ENCODE assay signal across 8 cellular contexts in genomic region chr10:131786756-131787605, GRCh38.
DNase-seq lines count a peak whose midpoint lies in the region; ATAC-seq, FAIRE-seq and TF ChIP-seq lines count a peak whose summit lies in the region.

No MANE protein-coding gene starts in this region.

- H3K4me3 Mint-ChIP-seq in natural killer cell (no peak overlapping the region), brain (no peak overlapping the region)
- H3K4me3 Mint-ChIP-seq in natural killer cell treated with Interleukin-12 subunit alpha and Interleukin-12 subunit beta and Interleukin-15 and Interleukin-18, amount 100 ng/mL, for 72 hours, result no peak overlapping the region

- intact Hi-C loops in natural killer cell (cut with micrococcal nuclease), result no loop called here

- no peaks in the 10 kb centered on the region for H3K36me3 ChIP-seq in lung (ENCODE audit: control insufficient read depth in 2 of 2, insufficient read depth in 2 of 2, low read length in 2 of 2)

- H3K27me3 Mint-ChIP-seq in natural killer cell (ENCODE audit: low read depth in 2 of 2) (peaks cover 5 to 16% of the 10 kb centered on the region in 2 donors), brain (peaks cover 15% of the 10 kb centered on the region)
- H3K27me3 Mint-ChIP-seq in natural killer cell treated with Interleukin-12 subunit alpha and Interleukin-12 subunit beta and Interleukin-15 and Interleukin-18, amount 100 ng/mL, for 72 hours, result peaks cover 14 to 27% of the 10 kb centered on the region in 2 donors

- H3K9me3 ChIP-seq in lung (ENCODE audit: control insufficient read depth in 2 of 2, insufficient read depth in 1 of 2, low read length in 1 of 2), result peaks cover 0 to 7% of the 10 kb centered on the region in 2 donors

- no peak overlapping the region for H3K4me3 ChIP-seq in lung

- H3K4me1 Mint-ChIP-seq in natural killer cell (no peaks in the 10 kb centered on the region), brain (peaks cover 7% of the 10 kb centered on the region)
- H3K4me1 Mint-ChIP-seq in natural killer cell treated with Interleukin-12 subunit alpha and Interleukin-12 subunit beta and Interleukin-15 and Interleukin-18, amount 100 ng/mL, for 72 hours (ENCODE audit: low read depth in 2 of 2), result no peaks in the 10 kb centered on the region

- no peaks in the 10 kb centered on the region for H3K9me3 Mint-ChIP-seq in natural killer cell
- no peaks in the 10 kb centered on the region for H3K9me3 Mint-ChIP-seq in natural killer cell treated with Interleukin-12 subunit alpha and Interleukin-12 subunit beta and Interleukin-15 and Interleukin-18, amount 100 ng/mL, for 72 hours
- H3K9me3 Mint-ChIP-seq in brain, result peaks cover 0 to 17% (median 3%) of the 10 kb centered on the region in 5 experiments

- no peak for FAIRE-seq in urothelium cell line (lab: Jason Lieb, UNC)

- peak; percentile 58 for TF ChIP-seq CTCF in natural killer cell (IDR thresholded peaks at IDR 0.05)
- TF ChIP-seq CTCF in brain (conservative IDR thresholded peaks at IDR 0.05), result peak; percentile 91 to 96
- TF ChIP-seq CTCF in lung (IDR thresholded peaks at IDR 0.05; ENCODE audit: control extremely low read depth, extremely low read depth), result peak; percentile 33

- DNase-seq in natural killer cell, result no peak
- DNase-seq in natural killer cell treated with Interleukin-12 subunit alpha and Interleukin-12 subunit beta and Interleukin-15 and Interleukin-18, amount 100 ng/mL, for 72 hours (ENCODE audit: low spot score), result no peak
- peak; percentile 13 for DNase-seq in NCI-H748 treated with DMSO at 0.1 percent for 48 hours (lab: John Stamatoyannopoulos, UW)
- no peak for DNase-seq in lung (ENCODE audit: low spot score)
- peak; percentile 13 for DNase-seq in urothelium cell line (ENCODE audit: low spot score)

- no peak overlapping the region for H3K27ac ChIP-seq in lung (ENCODE audit: low read depth in 1 of 2, low read length in 1 of 2)

- no peak overlapping the region for H3K27ac Mint-ChIP-seq in natural killer cell
- H3K27ac Mint-ChIP-seq in natural killer cell treated with Interleukin-12 subunit alpha and Interleukin-12 subunit beta and Interleukin-15 and Interleukin-18, amount 100 ng/mL, for 72 hours, result no peak overlapping the region
- H3K27ac Mint-ChIP-seq in brain, result no peak overlapping the region

- no peaks in the 10 kb centered on the region for H3K27me3 ChIP-seq in lung (ENCODE audit: control insufficient read depth, insufficient read depth)

- 52 to 63% methylated on average over 13 of the region's 13 CpGs for WGBS in lung, 2 donors

- ATAC-seq in natural killer cell (no peak), lung (ENCODE audit: insufficient read depth, low FRiP score) (no peak), HG02588 (IDR thresholded peaks at IDR 0.05; ENCODE audit: unreplicated experiment) (no peak), GM18867 (IDR thresholded peaks at IDR 0.05; ENCODE audit: unreplicated experiment) (no peak)
- ATAC-seq in natural killer cell treated with Interleukin-12 subunit alpha and Interleukin-12 subunit beta and Interleukin-15 and Interleukin-18, amount 100 ng/mL, for 72 hours, result no peak

- no peaks in the 10 kb centered on the region for H3K4me1 ChIP-seq in lung (ENCODE audit: control insufficient read depth in 2 of 2, insufficient read depth in 2 of 2, low read length in 2 of 2)

- H3K36me3 Mint-ChIP-seq in natural killer cell, result no peaks in the 10 kb centered on the region
- no peaks in the 10 kb centered on the region for H3K36me3 Mint-ChIP-seq in natural killer cell treated with Interleukin-12 subunit alpha and Interleukin-12 subunit beta and Interleukin-15 and Interleukin-18, amount 100 ng/mL, for 72 hours
- H3K36me3 Mint-ChIP-seq in brain, result no peaks in the 10 kb centered on the region

Comparison
In these comparisons a context has a peak if more than half of its experiments do, and no peak if none do; other contexts are left out.
1. DNase-seq: peak in NCI-H748 treated with DMSO at 0.1 percent for 48 hours (single experiment) and urothelium cell line (single experiment); none in natural killer cell (single experiment), natural killer cell treated with Interleukin-12 subunit alpha and Interleukin-12 subunit beta and Interleukin-15 and Interleukin-18, amount 100 ng/mL, for 72 hours (single experiment) and lung (single experiment).
2. CTCF ChIP-seq: peak in every context shown above with its lines; median percentile 94 in brain; 58 in natural killer cell; 33 in lung.